ENCODE assay signal across 10 cellular contexts in the genomic region with DNA sequence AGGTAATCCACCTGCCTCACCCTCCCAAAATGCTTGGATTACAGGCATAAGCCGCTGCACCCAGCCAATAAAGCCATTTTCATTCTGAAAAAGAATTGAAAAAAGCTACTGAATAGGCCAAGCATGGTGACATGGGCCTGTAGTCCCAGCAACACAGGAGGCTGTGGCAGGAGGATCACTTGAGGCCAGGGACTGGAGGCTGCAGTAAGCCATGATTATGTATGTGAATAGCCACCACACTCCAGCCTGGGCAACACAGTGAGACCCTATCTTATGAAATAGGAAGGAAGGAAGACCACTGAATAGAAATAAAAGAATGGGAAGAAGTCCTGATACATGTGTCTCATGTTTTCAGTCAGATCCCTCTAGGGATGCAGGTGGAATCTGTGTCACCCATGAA. TPM values are rescaled to one million over a fixed set of nuclear protein-coding genes. Genes with fewer than 3 reads are reported as not detected.
DNase-seq lines count a peak whose midpoint lies in the region; ATAC-seq, FAIRE-seq and TF ChIP-seq lines count a peak whose summit lies in the region.
"Had no signal": no experiment of that assay in that cellular context is flagged by ENCODE, and none has a peak within 500 bp of the region (broad histone marks: within the 10 kb centered on the region; RNA-seq: fewer than 3 reads in every experiment).

No MANE protein-coding gene starts in this region.

- no peak for ATAC-seq in body of pancreas

- no peak overlapping the region for H2BK15ac ChIP-seq in mesenchymal stem cell (ENCODE audit: low read depth, poor library complexity, severe bottlenecking)

- no peak overlapping the region for H3K4ac ChIP-seq in mesenchymal stem cell (ENCODE audit: low read depth in 1 of 2, low read length in 2 of 2)

- FAIRE-seq in HTR-8/SVneo (lab: Jason Lieb, UNC), result no peak

- H3K36me3 ChIP-seq in OCI-LY1 (ENCODE audit: insufficient read depth, low read length) (no peaks in the 10 kb centered on the region), body of pancreas (replicated peaks in 1 of 2; ENCODE audit: insufficient read depth in 1 of 2, low read depth in 2 of 2) (peaks cover 0 to 2% of the 10 kb centered on the region in 2 donors), mesenchymal stem cell (ENCODE audit: control insufficient read depth in 1 of 2, insufficient read depth in 2 of 2, low read depth in 1 of 2, low read length in 2 of 2) (no peaks in the 10 kb centered on the region), thyroid gland (no peaks in the 10 kb centered on the region)
- H3K36me3 ChIP-seq: WERI-Rb-1 had no signal

- DNase-seq in body of pancreas (no peak), mesenchymal stem cell (no peak), thyroid gland (no peak), HTR-8/SVneo (ENCODE audit: insufficient read length, low spot score) (no peak), NCI-H345 (lab: John Stamatoyannopoulos, UW) (no peak), NCI-H2227 treated with DMSO at 0.1 percent for 48 hours (lab: John Stamatoyannopoulos, UW) (no peak)
- DNase-seq: activated T-cell treated with anti-CD3 and anti-CD28 coated beads, Interleukin-2, amount 50 U/mL, for 1 hour; stimulated activated naive CD4-positive, alpha-beta T cell; WERI-Rb-1 had no signal

- peak overlapping the region; percentile 23 for H2AK5ac ChIP-seq in mesenchymal stem cell (ENCODE audit: low read length, severe bottlenecking)

- H3K27me3 ChIP-seq in OCI-LY1 (ENCODE audit: insufficient read depth, low read length) (no peaks in the 10 kb centered on the region), body of pancreas (no peaks in the 10 kb centered on the region), mesenchymal stem cell (ENCODE audit: control insufficient read depth in 1 of 2, insufficient read depth in 1 of 2, low read length in 2 of 2) (no peaks in the 10 kb centered on the region), thyroid gland (no peaks in the 10 kb centered on the region)

- no peak overlapping the region for H3K23ac ChIP-seq in mesenchymal stem cell (ENCODE audit: low read length in 2 of 2)

- no peak overlapping the region for H4K91ac ChIP-seq in mesenchymal stem cell (ENCODE audit: low read length)

- no peak overlapping the region for H3K18ac ChIP-seq in mesenchymal stem cell (ENCODE audit: low read depth in 1 of 2, low read length in 2 of 2)

- H3K4me3 ChIP-seq in OCI-LY1 (ENCODE audit: low read depth, low read length, poor library complexity, severe bottlenecking) (no peak overlapping the region), body of pancreas (no peak overlapping the region), mesenchymal stem cell (ENCODE audit: insufficient read depth in 1 of 2, low read depth in 1 of 2, low read length in 2 of 2) (no peak overlapping the region), thyroid gland (replicated peaks in 1 of 3) (no peak overlapping the region)

- TF ChIP-seq POLR2A in body of pancreas (IDR thresholded peaks at IDR 0.05) (no peak), thyroid gland (IDR thresholded peaks at IDR 0.05) (no peak)

- intact Hi-C loops in body of pancreas (cut with DNase I), result loop anchor here (5.0 kb wide), 1 partner anchor 403 kb away; no protein-coding TSS in a partner anchor
- intact Hi-C loops in thyroid gland (cut with DNase I), result no loop called here

- no peak overlapping the region for H3K14ac ChIP-seq in mesenchymal stem cell (ENCODE audit: low read length in 2 of 2)

- H3K27ac ChIP-seq in OCI-LY1 (ENCODE audit: low read depth, low read length, poor library complexity, severe bottlenecking) (peak overlapping the region; percentile 14), body of pancreas (peak overlapping the region; percentile 45 to 82 (median 65)), mesenchymal stem cell (ENCODE audit: low read length, poor library complexity, severe bottlenecking) (peak overlapping the region; percentile 66), thyroid gland (peak overlapping the region; percentile 87 to 97 (median 96))
- H3K27ac ChIP-seq: WERI-Rb-1 had no signal

- no peaks in the 10 kb centered on the region for H3K9me3 ChIP-seq in OCI-LY1 (ENCODE audit: low read length)
- no peaks in the 10 kb centered on the region for H3K9me3 ChIP-seq in body of pancreas
- no peaks in the 10 kb centered on the region for H3K9me3 ChIP-seq in mesenchymal stem cell (ENCODE audit: control insufficient read depth, low read length)
- H3K9me3 ChIP-seq in thyroid gland, result no peaks in the 10 kb centered on the region

- H2BK120ac ChIP-seq in mesenchymal stem cell (ENCODE audit: low read depth, low read length), result no peak overlapping the region

- no peak overlapping the region for H3K9ac ChIP-seq in OCI-LY1 (ENCODE audit: low read length)
- peak overlapping the region; percentile 13 for H3K9ac ChIP-seq in mesenchymal stem cell (ENCODE audit: low read length)

- no peak for TF ChIP-seq CTCF in OCI-LY1 (IDR thresholded peaks at IDR 0.05; ENCODE audit: low read length)
- no peak for TF ChIP-seq CTCF in body of pancreas (IDR thresholded peaks at IDR 0.05)
- TF ChIP-seq CTCF in thyroid gland (IDR thresholded peaks at IDR 0.05), result no peak

- H3F3A ChIP-seq in OCI-LY1 (ENCODE audit: insufficient read depth, low read length), result no peaks in the 10 kb centered on the region

- no peaks in the 10 kb centered on the region for H3K79me1 ChIP-seq in mesenchymal stem cell (replicated peaks; ENCODE audit: low read length, poor library complexity, severe bottlenecking)

- H3K9me2 ChIP-seq in OCI-LY1 (ENCODE audit: low read depth, low read length), result no peaks in the 10 kb centered on the region

- no peaks in the 10 kb centered on the region for H3K79me2 ChIP-seq in OCI-LY1 (ENCODE audit: insufficient read depth, low read length)

- 100% methylated on average over 1 of the region's 1 CpG for WGBS in body of pancreas, 2 donors
- 100% methylated on average over 1 of the region's 1 CpG for WGBS in mesenchymal stem cell
- WGBS in thyroid gland, 2 donors, result 85 to 88% methylated on average over 1 of the region's 1 CpG

- H3K4me2 ChIP-seq in OCI-LY1 (ENCODE audit: low read length), result peak overlapping the region; percentile 17; the same call in 1 of the 2 replicates
- no peak overlapping the region for H3K4me2 ChIP-seq in mesenchymal stem cell (ENCODE audit: low read length, poor library complexity, severe bottlenecking)

- no peak overlapping the region for H4K8ac ChIP-seq in mesenchymal stem cell (ENCODE audit: low read length)

- H4K20me1 ChIP-seq in OCI-LY1 (ENCODE audit: insufficient read depth, low read length), result no peaks in the 10 kb centered on the region

- no peak overlapping the region for H2BK5ac ChIP-seq in mesenchymal stem cell (ENCODE audit: low read depth, low read length, poor library complexity, severe bottlenecking)

- no peak overlapping the region for H2AFZ ChIP-seq in OCI-LY1 (ENCODE audit: low read length)
- H2AFZ ChIP-seq in mesenchymal stem cell (ENCODE audit: low read depth, low read length), result no peak overlapping the region

- H3K4me1 ChIP-seq in OCI-LY1 (ENCODE audit: insufficient read depth, low read length, severe bottlenecking), result peaks cover 14% of the 10 kb centered on the region
- peaks cover 32% of the 10 kb centered on the region for H3K4me1 ChIP-seq in body of pancreas
- peaks cover 14% of the 10 kb centered on the region for H3K4me1 ChIP-seq in mesenchymal stem cell (ENCODE audit: control insufficient read depth, insufficient read depth, low read depth, low read length)
- peaks cover 38 to 42% of the 10 kb centered on the region in 2 donors for H3K4me1 ChIP-seq in thyroid gland

- peak overlapping the region in 1 of 2 experiments; percentile 92 for H2BK12ac ChIP-seq in mesenchymal stem cell (ENCODE audit: low read length in 2 of 2)

RNA-seq across cellular contexts. Expression of a gene that starts 36.0 kb away (rescaled TPM):
- total RNA-seq in body of pancreas, result 10 to 100 TPM; 42.8 to 63.9 TPM
- polyA plus RNA-seq in mesenchymal stem cell (2013, experiment 1 of 2), result 21.4 TPM
- 22.7 TPM for polyA plus RNA-seq in mesenchymal stem cell (2013, experiment 2 of 2)
- 100 to 1,000 TPM in 1 of 4 donors, 10 to 100 TPM in 3; 49.5 to 163 (median 69.9) TPM for total RNA-seq in thyroid gland

Comparison
In these comparisons a context has a peak if more than half of its experiments do, and no peak if none do; other contexts are left out.
1. H3K27ac ChIP-seq: peak in every context shown above with its lines; median percentile 96 in thyroid gland; 66 in mesenchymal stem cell; 65 in body of pancreas; 14 in OCI-LY1.